28 cellular contexts compared by ENCODE assay signal in genomic region chr2:105911425-105911824, GRCh38.
"Had no signal": no experiment of that assay in that cellular context is flagged by ENCODE, and none has a peak within 500 bp of the region (broad histone marks: within the 10 kb centered on the region; RNA-seq: fewer than 3 reads in every experiment).

No MANE protein-coding gene starts in this region.

- DNase-seq: activated CD4-positive, alpha-beta T cell treated with anti-CD3 and anti-CD28 coated beads for 1 hour; activated CD4-positive, alpha-beta T cell treated with anti-CD3 and anti-CD28 coated beads, Interleukin-2, amount 10 ng/mL, durations not matched to agents 24 days and 14 days; activated CD4-positive, alpha-beta T cell treated with anti-CD3 and anti-CD28 coated beads, Interleukin-2, amount 50 U/mL, for 4 hours; activated CD4-positive, CD25-positive, alpha-beta regulatory T cell; activated CD8-positive, alpha-beta T cell treated with anti-CD3 and anti-CD28 coated beads, Interleukin-2, amount 10 ng/mL, durations not matched to agents 7 days and 5 days; activated gamma-delta T cell; activated naive CD4-positive, alpha-beta T cell treated with Interleukin-2 at 50 U/mL for 16 hours; activated naive CD8-positive, alpha-beta T cell treated with anti-CD3 and anti-CD28 coated beads, Interleukin-2, amount 50 U/mL, for 24 hours; activated T-cell treated with anti-CD3 and anti-CD28 coated beads, Interleukin-2, amount 50 U/mL, for 24 hours; brain microvascular endothelial cell; central memory CD4-positive, alpha-beta T cell; Karpas-422; KBM-7; NCI-H1105; NCI-H1417 treated with DMSO at 0.1 percent for 48 hours; NCI-H1930; NCI-H2081 treated with DMSO at 0.1 percent for 48 hours; NK-92 treated with Interleukin-12 subunit alpha and Interleukin-12 subunit beta, amount 100 ng/mL, for 24 hours; Peyer's patch; RPMI8226; T-cell; T-helper 17 cell; T-helper 9 cell; WERI-Rb-1 had no signal

- H3K27ac Mint-ChIP-seq: activated CD8-positive, alpha-beta T cell treated with anti-CD3 and anti-CD28 coated beads, Interleukin-2, amount 10 ng/mL, durations not matched to agents 7 days and 5 days; T-cell; T-helper 17 cell had no signal

- H3K27me3 Mint-ChIP-seq: activated CD4-positive, alpha-beta T cell treated with anti-CD3 and anti-CD28 coated beads, Interleukin-2, amount 10 ng/mL, durations not matched to agents 24 days and 14 days; activated naive CD8-positive, alpha-beta T cell; activated naive CD8-positive, alpha-beta T cell treated with anti-CD3 and anti-CD28 coated beads, Interleukin-2, amount 50 U/mL, for 24 hours; activated T-cell treated with anti-CD3 and anti-CD28 coated beads, Interleukin-2, amount 50 U/mL, for 24 hours; IgD-negative memory B cell; T-cell; T-helper 17 cell had no signal

- H3K4me1 ChIP-seq: Peyer's patch had no signal

- H3K27me3 ChIP-seq: brain microvascular endothelial cell, Peyer's patch had no signal

- H3K4me3 ChIP-seq: Peyer's patch had no signal

- H3K4me3 Mint-ChIP-seq: activated CD4-positive, alpha-beta T cell treated with anti-CD3 and anti-CD28 coated beads, Interleukin-2, amount 10 ng/mL, durations not matched to agents 24 days and 14 days; activated CD8-positive, alpha-beta T cell treated with anti-CD3 and anti-CD28 coated beads, Interleukin-2, amount 10 ng/mL, durations not matched to agents 7 days and 5 days; activated naive CD8-positive, alpha-beta T cell; activated naive CD8-positive, alpha-beta T cell treated with anti-CD3 and anti-CD28 coated beads, Interleukin-2, amount 50 U/mL, for 24 hours; activated T-cell treated with anti-CD3 and anti-CD28 coated beads, Interleukin-2, amount 50 U/mL, for 24 hours; IgD-negative memory B cell; T-cell; T-helper 17 cell had no signal

- H3K36me3 ChIP-seq: brain microvascular endothelial cell, Peyer's patch, WERI-Rb-1 had no signal

- ATAC-seq: activated CD8-positive, alpha-beta T cell treated with anti-CD3 and anti-CD28 coated beads, Interleukin-2, amount 10 ng/mL, durations not matched to agents 7 days and 5 days; PC-3; SK-N-SH treated with all-trans-retinoic acid at 6 μM for 48 hours; T-cell; T-helper 17 cell had no signal

- H3K27ac ChIP-seq: brain microvascular endothelial cell, Peyer's patch, WERI-Rb-1 had no signal
